16 cellular contexts compared by ENCODE assay signal in genomic region chr5:14472986-14473567, GRCh38.
"Had no signal": no experiment of that assay in that cellular context is flagged by ENCODE, and none has a peak within 500 bp of the region (broad histone marks: within the 10 kb centered on the region; RNA-seq: fewer than 3 reads in every experiment).

No MANE protein-coding gene starts in this region.

- ATAC-seq: effector memory CD8-positive, alpha-beta T cell; left colon; naive thymus-derived CD4-positive, alpha-beta T cell; right cardiac atrium; stimulated activated memory B cell treated with anti-CD40 and anti-IgM and Interleukin-4, amounts not matched to agents 10 μg/mL and 1 μg/mL and 100 μg/mL, for 72 hours had no signal

- H3K4me3 Mint-ChIP-seq: activated naive CD4-positive, alpha-beta T cell treated with anti-CD3 and anti-CD28 coated beads, Interleukin-2, amount 50 U/mL, for 24 hours; brain; dendritic cell treated with granulocyte-macrophage colony-stimulating factor and Interleukin-4, amounts not matched to agents 40 ng/mL and 50 ng/mL, for 4 days; effector memory CD8-positive, alpha-beta T cell; immature natural killer cell; naive thymus-derived CD4-positive, alpha-beta T cell; stimulated activated memory B cell treated with anti-CD40 and anti-IgM and Interleukin-4, amounts not matched to agents 10 μg/mL and 1 μg/mL and 100 μg/mL, for 72 hours had no signal

- H3K27me3 ChIP-seq: tibial nerve had no signal

- H3K27ac Mint-ChIP-seq: activated naive CD4-positive, alpha-beta T cell treated with anti-CD3 and anti-CD28 coated beads, Interleukin-2, amount 50 U/mL, for 24 hours; dendritic cell treated with granulocyte-macrophage colony-stimulating factor and Interleukin-4, amounts not matched to agents 40 ng/mL and 50 ng/mL, for 4 days; effector memory CD8-positive, alpha-beta T cell; immature natural killer cell; naive thymus-derived CD4-positive, alpha-beta T cell; stimulated activated memory B cell treated with anti-CD40 and anti-IgM and Interleukin-4, amounts not matched to agents 10 μg/mL and 1 μg/mL and 100 μg/mL, for 72 hours had no signal

- H3K9me3 Mint-ChIP-seq: activated naive CD4-positive, alpha-beta T cell treated with anti-CD3 and anti-CD28 coated beads, Interleukin-2, amount 50 U/mL, for 24 hours; brain; dendritic cell treated with granulocyte-macrophage colony-stimulating factor and Interleukin-4, amounts not matched to agents 40 ng/mL and 50 ng/mL, for 4 days; effector memory CD8-positive, alpha-beta T cell; immature natural killer cell; naive thymus-derived CD4-positive, alpha-beta T cell; stimulated activated memory B cell treated with anti-CD40 and anti-IgM and Interleukin-4, amounts not matched to agents 10 μg/mL and 1 μg/mL and 100 μg/mL, for 72 hours had no signal

- H3K4me1 Mint-ChIP-seq: activated naive CD4-positive, alpha-beta T cell treated with anti-CD3 and anti-CD28 coated beads, Interleukin-2, amount 50 U/mL, for 24 hours; immature natural killer cell; stimulated activated memory B cell treated with anti-CD40 and anti-IgM and Interleukin-4, amounts not matched to agents 10 μg/mL and 1 μg/mL and 100 μg/mL, for 72 hours had no signal

- H3K27me3 Mint-ChIP-seq: activated naive CD4-positive, alpha-beta T cell treated with anti-CD3 and anti-CD28 coated beads, Interleukin-2, amount 50 U/mL, for 24 hours; brain; dendritic cell treated with granulocyte-macrophage colony-stimulating factor and Interleukin-4, amounts not matched to agents 40 ng/mL and 50 ng/mL, for 4 days; stimulated activated memory B cell treated with anti-CD40 and anti-IgM and Interleukin-4, amounts not matched to agents 10 μg/mL and 1 μg/mL and 100 μg/mL, for 72 hours had no signal

- H3K27ac ChIP-seq: tibial nerve had no signal

- H3K4me3 ChIP-seq: tibial nerve had no signal

- H3K9me3 ChIP-seq: tibial nerve had no signal

- DNase-seq: amygdala; cerebellar nuclear complex; effector memory CD8-positive, alpha-beta T cell; erythroblast; glutamatergic neuron; immature natural killer cell; left colon; naive thymus-derived CD4-positive, alpha-beta T cell; posterior cingulate gyrus; right cardiac atrium; stimulated activated CD4-positive, alpha-beta T cell treated with anti-CD3 and anti-CD28 coated beads, Interleukin-1b, Interleukin-23, amount 100 ng/mL, for 48 hours had no signal

- H3K36me3 Mint-ChIP-seq: activated naive CD4-positive, alpha-beta T cell treated with anti-CD3 and anti-CD28 coated beads, Interleukin-2, amount 50 U/mL, for 24 hours; naive thymus-derived CD4-positive, alpha-beta T cell had no signal
